In the genomic region with DNA sequence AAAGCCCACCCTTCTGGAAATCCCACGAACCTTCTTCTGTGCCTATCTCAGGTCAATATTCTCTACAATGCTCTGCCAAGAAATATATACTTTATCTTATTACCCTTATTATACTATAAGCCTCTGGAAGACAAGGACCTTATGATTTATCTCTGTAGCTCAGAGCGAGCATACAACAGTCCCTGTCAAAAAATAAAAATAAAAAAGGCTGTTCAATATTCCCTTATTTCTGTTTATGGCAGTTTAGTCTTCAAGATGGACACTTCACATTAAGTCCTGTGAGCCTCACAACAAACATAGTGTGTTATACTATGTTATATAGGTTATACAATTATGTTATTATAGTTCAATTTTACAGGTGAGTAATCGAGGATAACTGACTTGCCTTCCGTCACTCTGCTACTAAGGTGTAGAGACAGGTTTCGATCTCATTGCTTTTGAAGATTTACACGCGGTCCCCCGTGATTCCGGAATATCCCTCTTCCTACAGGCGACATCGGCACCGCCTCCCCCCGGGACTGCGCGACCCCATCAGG, we compare ENCODE assay signal across 8 cellular contexts. TPM values are rescaled to one million over a fixed set of nuclear protein-coding genes. Genes with fewer than 3 reads are reported as not detected.
DNase-seq lines count a peak whose midpoint lies in the region; ATAC-seq and TF ChIP-seq lines count a peak whose summit lies in the region.

No MANE protein-coding gene starts in this region.

- peaks cover 10 to 19% of the 10 kb centered on the region in 2 donors for H3K4me1 Mint-ChIP-seq in effector memory CD8-positive, alpha-beta T cell (ENCODE audit: low read depth in 2 of 2)

- H3K27me3 Mint-ChIP-seq in effector memory CD8-positive, alpha-beta T cell, result no peaks in the 10 kb centered on the region

- peak overlapping the region; percentile 99 for H3K27ac Mint-ChIP-seq in effector memory CD8-positive, alpha-beta T cell

- intact Hi-C loops in posterior vena cava (cut with DNase I), result no loop called here

- H3K4me3 Mint-ChIP-seq in effector memory CD8-positive, alpha-beta T cell, result peak overlapping the region; percentile 98 to 99

- peak; percentile 7 for ATAC-seq in GM18499 (IDR thresholded peaks at IDR 0.05; ENCODE audit: insufficient read depth, unreplicated experiment)
- ATAC-seq in effector memory CD8-positive, alpha-beta T cell (replicated peaks), result peak; percentile 14
- ATAC-seq in omental fat pad (ENCODE audit: low FRiP score), result peak; percentile 22
- ATAC-seq in GM21825 (IDR thresholded peaks at IDR 0.05; ENCODE audit: unreplicated experiment), result no peak

- H3K9me3 ChIP-seq in KOPT-K1 (ENCODE audit: insufficient read depth, low read length, poor library complexity, severe bottlenecking), result no peaks in the 10 kb centered on the region

- H3K36me3 Mint-ChIP-seq in effector memory CD8-positive, alpha-beta T cell (ENCODE audit: insufficient read depth), result peaks cover 48% of the 10 kb centered on the region

- no peak for DNase-seq in effector memory CD8-positive, alpha-beta T cell
- DNase-seq in omental fat pad (ENCODE audit: low spot score) (no peak), posterior vena cava (ENCODE audit: low spot score) (no peak), NCI-H1417 (lab: John Stamatoyannopoulos, UW) (no peak)
- no peak for DNase-seq in activated CD8-positive, alpha-beta memory T cell treated with anti-CD3 and anti-CD28 coated beads for 24 hours

- no peaks in the 10 kb centered on the region for H3K9me3 Mint-ChIP-seq in effector memory CD8-positive, alpha-beta T cell

- peaks cover 26% of the 10 kb centered on the region for H3K36me3 ChIP-seq in KOPT-K1 (ENCODE audit: insufficient read depth, low read length)

- peak overlapping the region; percentile 63 for H3K27ac ChIP-seq in KOPT-K1 (ENCODE audit: low read depth, low read length, poor library complexity, severe bottlenecking)

- TF ChIP-seq CTCF in omental fat pad (IDR thresholded peaks at IDR 0.05), result no peak

RNA-seq across cellular contexts. Expression of a gene that starts 0.6 kb away (rescaled TPM):
- total RNA-seq in omental fat pad (10 to 100 TPM; 17.1 to 39.2 (median 35.7) TPM), posterior vena cava (10 to 100 TPM; 22.4 to 30.9 TPM)
